ENCODE assay signal across 8 cellular contexts in genomic region chr7:149460493-149461330, GRCh38. TPM values are rescaled to one million over a fixed set of nuclear protein-coding genes. Genes with fewer than 3 reads are reported as not detected.
DNase-seq lines count a peak whose midpoint lies in the region; ATAC-seq and FAIRE-seq lines count a peak whose summit lies in the region.

Gene ZNF777 (minus strand): TSS chr7:149461062. CDS start chr7:149456022, 5,040 bp downstream.

- no peak for FAIRE-seq in small intestine (lab: Jason Lieb, UNC)

- H3K4me1 ChIP-seq in iPS-20b (ENCODE audit: insufficient read depth, low read length) (no peaks in the 10 kb centered on the region; the same call in 1 of the 2 replicates), small intestine (ENCODE audit: control insufficient read depth in 2 of 2, insufficient read depth in 1 of 2, low read depth in 1 of 2, low read length in 1 of 2) (peaks cover 4 to 5% of the 10 kb centered on the region in 2 donors)

- ATAC-seq in HG02943 (IDR thresholded peaks at IDR 0.05; ENCODE audit: low read depth, unreplicated experiment), result peak; percentile 98

- H3K27me3 ChIP-seq in iPS-20b (ENCODE audit: insufficient read depth, low read length) (peaks cover 50% of the 10 kb centered on the region), small intestine (ENCODE audit: control insufficient read depth in 2 of 2, insufficient read depth in 2 of 2, low read length in 2 of 2) (no peaks in the 10 kb centered on the region)

- WGBS in small intestine, 3 donors, result 1% methylated on average over 54 to 64 of the region's 64 CpGs

- peak; percentile 28 for DNase-seq in SKM-1 treated with dmso at 0.1 percent for 144 hours (lab: John Stamatoyannopoulos, UW; ENCODE audit: unreplicated experiment)
- no peak for DNase-seq in SKM-1 (lab: John Stamatoyannopoulos, UW; ENCODE audit: unreplicated experiment)
- DNase-seq in NCI-H2029 treated with DMSO at 0.1 percent for 48 hours (lab: John Stamatoyannopoulos, UW), result peak; percentile 13
- DNase-seq in UCSD-AML1 (lab: John Stamatoyannopoulos, UW; ENCODE audit: unreplicated experiment), result peak; percentile 70
- peak; percentile 42 for DNase-seq in brain pericyte (ENCODE audit: low read depth, low spot score)
- DNase-seq in small intestine, result peak; percentile 88

- H3K27ac ChIP-seq in iPS-20b (ENCODE audit: low read length) (no peak within 1 kb of the TSS), small intestine (ENCODE audit: low read depth in 1 of 2, low read length in 1 of 2) (peak within 1 kb of the TSS; percentile 78 to 88)

- H3K9ac ChIP-seq in iPS-20b (ENCODE audit: low read depth, low read length), result peak within 1 kb of the TSS; percentile 69; the same call in 1 of the 2 replicates

- H3K4me3 ChIP-seq in iPS-20b (ENCODE audit: low read length), result peak within 1 kb of the TSS; percentile 78
- H3K4me3 ChIP-seq in small intestine (ENCODE audit: low read depth in 1 of 2, low read length in 2 of 2), result peak within 1 kb of the TSS; percentile 69 to 99

- H3K9me3 ChIP-seq in iPS-20b (ENCODE audit: insufficient read depth, low read depth, low read length), result no peaks in the 10 kb centered on the region
- no peaks in the 10 kb centered on the region for H3K9me3 ChIP-seq in small intestine (ENCODE audit: control insufficient read depth, low read depth)

- H3K36me3 ChIP-seq in iPS-20b (ENCODE audit: insufficient read depth, low read depth, low read length) (no peaks in the 10 kb centered on the region), small intestine (ENCODE audit: control insufficient read depth in 2 of 2, insufficient read depth in 2 of 2, low read length in 2 of 2) (no peaks in the 10 kb centered on the region)

RNA-seq across cellular contexts. Expression of gene ZNF777, which starts in this region (rescaled TPM):
- 1 to 10 TPM; 3.0 to 8.6 (median 4.9) TPM for polyA plus RNA-seq in small intestine
